ENCODE assay signal across 14 cellular contexts in the genomic region with DNA sequence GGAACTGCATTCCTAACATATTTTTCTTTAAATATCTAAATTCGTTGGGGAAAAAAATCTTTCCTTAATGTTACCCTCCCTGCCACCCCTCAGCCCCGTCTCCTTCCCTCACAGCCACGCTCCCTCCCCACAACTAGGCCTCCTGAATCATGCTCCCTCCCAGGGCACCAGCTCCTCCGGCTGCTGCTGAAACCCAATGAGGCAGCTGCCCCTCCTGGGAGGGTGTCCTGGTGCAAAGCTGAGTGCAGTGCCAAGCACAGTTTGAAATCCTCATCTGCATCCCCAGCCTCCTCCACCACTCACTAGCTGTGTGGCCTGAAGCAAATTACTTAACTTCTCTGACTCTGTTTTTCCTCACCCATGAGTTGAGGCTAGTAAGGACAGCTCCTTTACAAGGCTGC. TPM values are rescaled to one million over a fixed set of nuclear protein-coding genes. Genes with fewer than 3 reads are reported as not detected.
DNase-seq lines count a peak whose midpoint lies in the region; ATAC-seq, FAIRE-seq and TF ChIP-seq lines count a peak whose summit lies in the region.
"Had no signal": no experiment of that assay in that cellular context is flagged by ENCODE, and none has a peak within 500 bp of the region (broad histone marks: within the 10 kb centered on the region; RNA-seq: fewer than 3 reads in every experiment).

No MANE protein-coding gene starts in this region.

- H3K9ac ChIP-seq in iPS-15b (ENCODE audit: low read depth, low read length): peak overlapping the region; percentile 47

- H3K4me1 ChIP-seq in A549 (peaks cover 45% of the 10 kb centered on the region), HEK293 (ENCODE audit: control insufficient read depth, insufficient read depth, low read length) (peaks cover 15% of the 10 kb centered on the region), ascending aorta (peaks cover 0 to 7% of the 10 kb centered on the region in 2 donors), iPS-15b (ENCODE audit: control insufficient read depth, insufficient read depth, low read length) (peaks cover 17% of the 10 kb centered on the region), transverse colon (no peaks in the 10 kb centered on the region)

- WGBS in A549 (ENCODE audit: missing lambda C conversion rate): 73% methylated on average over 4 of the region's 4 CpGs
- 72 to 79% methylated on average over 4 of the region's 4 CpGs for WGBS in transverse colon (ENCODE audit: low coverage in 1 of 2), 2 donors

- intact Hi-C loops in ascending aorta (cut with DNase I): loop anchor here (10.0 kb wide), 1 partner anchor 833 kb away; no protein-coding TSS in a partner anchor
- intact Hi-C loops in transverse colon (cut with DNase I; ENCODE audit: low total_unique reads): loop anchor here (10.0 kb wide), 1 partner anchor 63 kb away; no protein-coding TSS in a partner anchor

- no peaks in the 10 kb centered on the region for H3K27me3 ChIP-seq in ascending aorta
- H3K27me3 ChIP-seq in iPS-15b (ENCODE audit: control insufficient read depth, insufficient read depth, low read length): no peaks in the 10 kb centered on the region
- H3K27me3 ChIP-seq in transverse colon: no peaks in the 10 kb centered on the region

- TF ChIP-seq CTCF in A549 (IDR thresholded peaks at IDR 0.05) (no peak), HEK293 (tag by site-specific recombination; IDR thresholded peaks at IDR 0.05) (no peak), ascending aorta (IDR thresholded peaks at IDR 0.05) (no peak), transverse colon (IDR thresholded peaks at IDR 0.05) (no peak)

- no peak for TF ChIP-seq RAD21 in A549 (conservative IDR thresholded peaks at IDR 0.05 in 1 of 2, IDR thresholded peaks at IDR 0.05 in 1 of 2)

- POLR2A ChIA-PET in A549 (lab: Yijun Ruan, JAX) (no interaction called here), HEK293 (lab: Yijun Ruan, JAX) (interaction anchor here (0.6 kb wide), 1 partner anchor 121 kb away, joined by 4 read pairs; no protein-coding TSS in a partner anchor)

- in situ Hi-C loops in transverse colon (cut with MboI; ENCODE audit: low pct_ligation_motif_present in 1 of 4, low pct_unique_long_range_greater_than_20kb in 1 of 4, low sequenced_read_pairs in 3 of 4): loop anchor here in 2 of 4 donors (10.0 to 25.0 kb wide), 3 partner anchors 353 to 363 kb away; no protein-coding TSS in a partner anchor

- no peak for TF ChIP-seq POLR2A in A549 (IDR thresholded peaks at IDR 0.05; ENCODE audit: low read length)
- TF ChIP-seq POLR2A in transverse colon (IDR thresholded peaks at IDR 0.05): no peak

- TF ChIP-seq EP300 in A549 (IDR thresholded peaks at IDR 0.05) (no peak), transverse colon (IDR thresholded peaks at IDR 0.05; ENCODE audit: low read depth) (no peak)

- H3K27ac ChIP-seq in A549: peak overlapping the region; percentile 77 to 84; a peak in 5 of 6 replicates
- no peak overlapping the region for H3K27ac ChIP-seq in HEK293 (ENCODE audit: extremely low read depth, low read depth, low read length)
- peak overlapping the region; percentile 29 to 37 for H3K27ac ChIP-seq in ascending aorta
- H3K27ac ChIP-seq in transverse colon: no peak overlapping the region

- no peak; a peak in 1 of 6 replicates for ATAC-seq in A549
- ATAC-seq in HG03045 (IDR thresholded peaks at IDR 0.05; ENCODE audit: unreplicated experiment): no peak
- ATAC-seq in GM18867 (IDR thresholded peaks at IDR 0.05; ENCODE audit: unreplicated experiment): no peak
- ATAC-seq: Panc1 had no signal

- DNase-seq in A549 (ENCODE audit: low read depth in 1 of 2, low spot score in 1 of 2) (no peak), ascending aorta (ENCODE audit: low spot score in 2 of 2) (no peak), NCI-H1105 treated with DMSO at 0.1 percent for 48 hours (lab: John Stamatoyannopoulos, UW) (no peak), transverse colon (no peak)
- DNase-seq: activated CD4-positive, CD25-positive, alpha-beta regulatory T cell treated with anti-CD3 and anti-CD28 coated beads, Interleukin-2, amount 50 U/mL, for 72 hours; activated naive CD8-positive, alpha-beta T cell treated with anti-CD3 and anti-CD28 coated beads, Interleukin-2, amount 10 ng/mL, durations not matched to agents 7 days and 5 days; DMS53; NCI-H1417 treated with DMSO at 0.1 percent for 48 hours had no signal

- CTCF ChIA-PET in A549 (lab: Yijun Ruan, JAX) (interaction anchor here (0.9 to 13.3 kb wide), 7 partner anchors 17 to 349 kb away, joined by 3 to 522 read pairs (median 4); no protein-coding TSS in a partner anchor), HEK293 (lab: Yijun Ruan, JAX) (interaction anchor here (0.6 to 9.3 kb wide), 6 partner anchors 28 to 349 kb away, joined by 3 to 70 read pairs (median 6); no protein-coding TSS in a partner anchor)

- H3K36me3 ChIP-seq in HEK293 (ENCODE audit: control insufficient read depth in 2 of 2, insufficient read depth in 1 of 2, low read length in 2 of 2): no peaks in the 10 kb centered on the region
- no peaks in the 10 kb centered on the region for H3K36me3 ChIP-seq in ascending aorta
- H3K36me3 ChIP-seq in iPS-15b (ENCODE audit: control insufficient read depth, insufficient read depth, low read length): no peaks in the 10 kb centered on the region
- H3K36me3 ChIP-seq in transverse colon: no peaks in the 10 kb centered on the region

- no peaks in the 10 kb centered on the region for H3K9me3 ChIP-seq in A549
- no peaks in the 10 kb centered on the region for H3K9me3 ChIP-seq in HEK293 (ENCODE audit: control insufficient read depth, insufficient read depth, low read depth, low read length)
- H3K9me3 ChIP-seq in ascending aorta: no peaks in the 10 kb centered on the region
- no peaks in the 10 kb centered on the region for H3K9me3 ChIP-seq in iPS-15b (ENCODE audit: control insufficient read depth, insufficient read depth, low read length)
- no peaks in the 10 kb centered on the region for H3K9me3 ChIP-seq in transverse colon

- FAIRE-seq in A549 (lab: Jason Lieb, UNC): no peak
- FAIRE-seq: colon had no signal

- no peak overlapping the region for H3K4me3 ChIP-seq in A549
- H3K4me3 ChIP-seq in HEK293 (ENCODE audit: low read depth, low read length): no peak overlapping the region
- H3K4me3 ChIP-seq in ascending aorta: no peak overlapping the region
- H3K4me3 ChIP-seq in iPS-15b (ENCODE audit: low read depth, low read length): peak overlapping the region; percentile 37
- no peak overlapping the region for H3K4me3 ChIP-seq in transverse colon

- H3K4me2 ChIP-seq in A549: peak overlapping the region; percentile 1; the same call in 1 of the 3 replicates

TF ChIP-seq in A549, 52 proteins besides CTCF, POLR2A, EP300 and RAD21:
- TF ChIP-seq ZNF302 (CRISPR knock-in tag; IDR thresholded peaks at IDR 0.05) (no peak), JUNB (IDR thresholded peaks at IDR 0.05) (no peak)
- TF ChIP-seq, protein P1, sequence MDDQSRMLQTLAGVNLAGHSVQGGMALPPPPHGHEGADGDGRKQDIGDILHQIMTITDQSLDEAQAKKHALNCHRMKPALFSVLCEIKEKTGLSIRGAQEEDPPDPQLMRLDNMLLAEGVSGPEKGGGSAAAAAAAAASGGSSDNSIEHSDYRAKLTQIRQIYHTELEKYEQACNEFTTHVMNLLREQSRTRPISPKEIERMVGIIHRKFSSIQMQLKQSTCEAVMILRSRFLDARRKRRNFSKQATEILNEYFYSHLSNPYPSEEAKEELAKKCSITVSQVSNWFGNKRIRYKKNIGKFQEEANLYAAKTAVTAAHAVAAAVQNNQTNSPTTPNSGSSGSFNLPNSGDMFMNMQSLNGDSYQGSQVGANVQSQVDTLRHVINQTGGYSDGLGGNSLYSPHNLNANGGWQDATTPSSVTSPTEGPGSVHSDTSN (IDR thresholded peaks at IDR 0.05): no peak

TF ChIP-seq in HEK293, 187 proteins besides CTCF, POLR2A, EP300 and RAD21 (continues in another document):
- TF ChIP-seq, protein P2, sequence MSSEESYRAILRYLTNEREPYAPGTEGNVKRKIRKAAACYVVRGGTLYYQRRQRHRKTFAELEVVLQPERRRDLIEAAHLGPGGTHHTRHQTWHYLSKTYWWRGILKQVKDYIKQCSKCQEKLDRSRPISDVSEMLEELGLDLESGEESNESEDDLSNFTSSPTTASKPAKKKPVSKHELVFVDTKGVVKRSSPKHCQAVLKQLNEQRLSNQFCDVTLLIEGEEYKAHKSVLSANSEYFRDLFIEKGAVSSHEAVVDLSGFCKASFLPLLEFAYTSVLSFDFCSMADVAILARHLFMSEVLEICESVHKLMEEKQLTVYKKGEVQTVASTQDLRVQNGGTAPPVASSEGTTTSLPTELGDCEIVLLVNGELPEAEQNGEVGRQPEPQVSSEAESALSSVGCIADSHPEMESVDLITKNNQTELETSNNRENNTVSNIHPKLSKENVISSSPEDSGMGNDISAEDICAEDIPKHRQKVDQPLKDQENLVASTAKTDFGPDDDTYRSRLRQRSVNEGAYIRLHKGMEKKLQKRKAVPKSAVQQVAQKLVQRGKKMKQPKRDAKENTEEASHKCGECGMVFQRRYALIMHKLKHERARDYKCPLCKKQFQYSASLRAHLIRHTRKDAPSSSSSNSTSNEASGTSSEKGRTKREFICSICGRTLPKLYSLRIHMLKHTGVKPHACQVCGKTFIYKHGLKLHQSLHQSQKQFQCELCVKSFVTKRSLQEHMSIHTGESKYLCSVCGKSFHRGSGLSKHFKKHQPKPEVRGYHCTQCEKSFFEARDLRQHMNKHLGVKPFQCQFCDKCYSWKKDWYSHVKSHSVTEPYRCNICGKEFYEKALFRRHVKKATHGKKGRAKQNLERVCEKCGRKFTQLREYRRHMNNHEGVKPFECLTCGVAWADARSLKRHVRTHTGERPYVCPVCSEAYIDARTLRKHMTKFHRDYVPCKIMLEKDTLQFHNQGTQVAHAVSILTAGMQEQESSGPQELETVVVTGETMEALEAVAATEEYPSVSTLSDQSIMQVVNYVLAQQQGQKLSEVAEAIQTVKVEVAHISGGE (tag by site-specific recombination; conservative IDR thresholded peaks at IDR 0.05; ENCODE audit: low read depth): no peak

RNA-seq across cellular contexts. Expression of a gene that starts 2.7 kb away (rescaled TPM):
- polyA plus RNA-seq in A549 (2011; rRNA removed) (0.71 and 0.79 TPM in 2 replicates), A549 (2017; fragmentation: RNase III; extraction: RNeasy Plus Mini Kit Qiagen cat#74134 plus additional on column Dnase treatment) (0.13 to 0.28 TPM (median 0.17 TPM) in 3 replicates)
- polyA plus RNA-seq in A549 (2012; cell fraction: cytosol; rRNA removed): 0.23 and 0.34 TPM in 2 replicates
- polyA plus RNA-seq in A549 (2012; cell fraction: nucleus; rRNA removed): 2.4 and 3.3 TPM in 2 replicates
- polyA minus RNA-seq in A549 (2011; rRNA and poly(A)+ RNA removed): 1.6 and 3.1 TPM in 2 replicates
- total RNA-seq in ascending aorta (not detected), transverse colon (under 1 TPM in 2 of 4 donors, not detected in 2; 0.55 to 0.95 TPM)
- total RNA-seq: activated naive CD8-positive, alpha-beta T cell treated with anti-CD3 and anti-CD28 coated beads, Interleukin-2, amount 10 ng/mL, durations not matched to agents 7 days and 5 days had no signal

Comparison
In these comparisons a context has a peak if more than half of its experiments do, and no peak if none do; other contexts are left out.
1. H3K27ac ChIP-seq: peak in A549 (2 of 2) and ascending aorta (2 of 2); none in HEK293 (single experiment) and transverse colon (0 of 4).